In genomic region chr1:153866045-153866850, GRCh38 we compare ENCODE assay signal across 1 cellular context.
A peak's percentile ranks its signal among the peaks of the same experiment; 100 is the strongest.
TF ChIP-seq lines count a peak whose summit lies in the region.

No MANE protein-coding gene starts in this region.

TF ChIP-seq in SK-N-SH, 30 proteins besides CTCF, POLR2A, EP300 and RAD21 (continued from another document):
- TF ChIP-seq ELF1 (IDR thresholded peaks at IDR 0.05) = no peak
- no peak for TF ChIP-seq CHD2 (IDR thresholded peaks at IDR 0.05; ENCODE audit: low read length, partially characterized antibody)
- peak; percentile 16; the same call in 1 of the 2 replicates for TF ChIP-seq MXI1 (IDR thresholded peaks at IDR 0.05; ENCODE audit: low read depth, low read length)
- TF ChIP-seq TAF1 (IDR thresholded peaks at IDR 0.05; ENCODE audit: borderline replicate concordance, low read depth, low read length) = no peak
- no peak for TF ChIP-seq IRF3 (IDR thresholded peaks at IDR 0.05; ENCODE audit: low read depth, low read length)
- no peak; the same call in 1 of the 2 replicates for TF ChIP-seq RCOR1 (IDR thresholded peaks at IDR 0.05; ENCODE audit: low read length)
- TF ChIP-seq EZH2phosphoT487 (IDR thresholded peaks at IDR 0.05; ENCODE audit: borderline replicate concordance, low read depth) = no peak
- no peak for TF ChIP-seq YY1 (IDR thresholded peaks at IDR 0.05; ENCODE audit: low read depth)
- TF ChIP-seq GABPA (IDR thresholded peaks at IDR 0.05; ENCODE audit: low read depth) = no peak
- no peak for TF ChIP-seq FOSL2 (IDR thresholded peaks at IDR 0.05; ENCODE audit: borderline replicate concordance, low read depth)
- 0 out of 2 replicates have a peak, but pooled peaks have one; percentile 34 for TF ChIP-seq FOXJ3 (CRISPR knock-in tag; IDR thresholded peaks at IDR 0.05)
- TF ChIP-seq RFX5 (IDR thresholded peaks at IDR 0.05; ENCODE audit: low read length) = no peak
- TF ChIP-seq ZBTB33 (IDR thresholded peaks at IDR 0.05; ENCODE audit: borderline replicate concordance, low read depth) = no peak
- TF ChIP-seq SMC3 (IDR thresholded peaks at IDR 0.05; ENCODE audit: low read depth, low read length) = no peak
